ENCODE assay signal across 21 cellular contexts in genomic region chr2:105134076-105134475, GRCh38.
A peak's percentile ranks its signal among the peaks of the same experiment; 100 is the strongest.
DNase-seq lines count a peak whose midpoint lies in the region; ATAC-seq and TF ChIP-seq lines count a peak whose summit lies in the region.
"Had no signal": no experiment of that assay in that cellular context is flagged by ENCODE, and none has a peak within 500 bp of the region (broad histone marks: within the 10 kb centered on the region; RNA-seq: fewer than 3 reads in every experiment).

No MANE protein-coding gene starts in this region.

- no peak overlapping the region for H2AFZ ChIP-seq in osteoblast (ENCODE audit: low read length)

- H4K20me1 ChIP-seq in osteoblast (ENCODE audit: insufficient read depth, low read length): no peaks in the 10 kb centered on the region

- H3K79me2 ChIP-seq in osteoblast (ENCODE audit: insufficient read depth, low read length): no peaks in the 10 kb centered on the region

- H3K36me3 ChIP-seq in osteoblast (ENCODE audit: insufficient read depth, low read length): no peaks in the 10 kb centered on the region
- H3K36me3 ChIP-seq: BE2C had no signal

- H3K27me3 ChIP-seq in osteoblast (ENCODE audit: insufficient read depth, low read length): peaks cover 7% of the 10 kb centered on the region
- H3K27me3 ChIP-seq: BE2C had no signal

- peak; percentile 30 for DNase-seq in AG10803 (ENCODE audit: low read depth)
- DNase-seq in HS-5 (ENCODE audit: low read depth): peak; percentile 15
- DNase-seq in astrocyte of the hippocampus (ENCODE audit: low read depth, low spot score): peak; percentile 31
- DNase-seq in osteoblast (ENCODE audit: insufficient read length, low spot score, missing footprints): peak; percentile 55
- DNase-seq: BE2C, DMS79 treated with DMSO at 0.1 percent for 48 hours, H9, HFFc6, KG1, NCI-H1105, NCI-H146, NCI-H2029, NCI-H226, NCI-H510A treated with DMSO at 0.1 percent for 48 hours, NCI-H748 treated with DMSO at 0.1 percent for 48 hours, T-cell had no signal

- no peak overlapping the region for H3K4me3 ChIP-seq in AG10803 (ENCODE audit: low read length)
- no peak overlapping the region for H3K4me3 ChIP-seq in osteoblast (ENCODE audit: insufficient read depth, low read length)

- H3K27ac ChIP-seq in osteoblast (ENCODE audit: low read depth, low read length): no peak overlapping the region
- H3K27ac ChIP-seq: HL-60 had no signal

- no peaks in the 10 kb centered on the region for H3K9me3 ChIP-seq in osteoblast (ENCODE audit: low read depth, low read length)
- H3K9me3 ChIP-seq: BE2C had no signal

- H3K4me2 ChIP-seq in osteoblast (ENCODE audit: insufficient read depth, low read length): no peak overlapping the region

- no peak for ATAC-seq in HG02840 (IDR thresholded peaks at IDR 0.05; ENCODE audit: low FRiP score, unreplicated experiment)
- ATAC-seq in GM18907 (IDR thresholded peaks at IDR 0.05; ENCODE audit: unreplicated experiment): no peak
- no peak for ATAC-seq in GM18520 (IDR thresholded peaks at IDR 0.05; ENCODE audit: unreplicated experiment)
- ATAC-seq: SK-N-SH treated with all-trans-retinoic acid at 6 μM for 48 hours, T-cell had no signal

- no peaks in the 10 kb centered on the region for H3K4me1 ChIP-seq in osteoblast (ENCODE audit: insufficient read depth, low read length)
- H3K4me1 ChIP-seq: BE2C had no signal

- no peak for TF ChIP-seq CTCF in AG10803 (conservative IDR thresholded peaks at IDR 0.05; ENCODE audit: low read length)
- TF ChIP-seq CTCF in osteoblast (IDR thresholded peaks at IDR 0.05; ENCODE audit: extremely low read depth, low read depth, low read length): no peak
